7 cellular contexts compared by ENCODE assay signal in the genomic region with DNA sequence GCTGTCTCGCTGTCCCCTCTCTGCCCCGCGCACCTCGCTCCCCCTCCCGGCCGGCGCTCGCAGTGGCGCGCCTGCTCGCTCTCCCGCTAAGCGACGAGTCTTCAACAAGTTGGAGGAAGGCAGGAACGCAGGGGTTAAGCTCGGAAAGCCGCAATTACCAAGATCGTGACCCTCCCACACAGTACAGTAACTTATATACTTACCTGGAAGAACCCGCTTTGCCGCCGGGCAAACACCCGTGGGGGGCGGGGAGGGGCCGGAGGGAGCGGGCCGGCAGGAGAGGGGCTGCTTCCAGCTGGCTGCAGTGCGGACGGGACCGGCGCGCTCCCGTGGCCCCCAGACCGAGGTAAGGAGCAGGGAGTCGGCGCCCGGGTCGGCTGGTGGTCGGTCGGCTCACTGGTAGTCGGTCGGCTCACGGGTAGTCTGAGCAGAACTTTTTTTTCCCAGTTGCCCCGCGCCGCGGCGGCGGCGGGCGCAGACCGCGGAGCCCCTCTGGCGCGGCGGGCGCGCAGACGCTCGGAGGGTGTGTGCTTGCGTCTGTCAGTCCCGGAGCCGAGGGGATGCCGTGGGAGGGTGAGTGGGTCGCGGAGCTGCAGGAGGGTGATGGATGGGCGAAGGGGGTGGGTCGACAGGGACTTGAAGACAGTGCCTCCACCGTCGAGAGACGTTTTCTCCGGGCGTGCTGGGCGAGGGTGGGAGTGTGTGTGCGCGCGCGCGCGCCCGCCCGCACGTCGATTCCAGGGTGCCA.
DNase-seq lines count a peak whose midpoint lies in the region; ATAC-seq and TF ChIP-seq lines count a peak whose summit lies in the region.

No MANE protein-coding gene starts in this region.

- TF ChIP-seq POLR2A in upper lobe of left lung (IDR thresholded peaks at IDR 0.05) = no peak

- peaks cover 19% of the 10 kb centered on the region for H3K4me1 Mint-ChIP-seq in T-helper 17 cell

- TF ChIP-seq EP300 in upper lobe of left lung (IDR thresholded peaks at IDR 0.05) = no peak

- no peak overlapping the region for H3K27ac Mint-ChIP-seq in T-helper 17 cell

- H3K9me3 ChIP-seq in T-helper 17 cell (ENCODE audit: control insufficient read depth, low read length, poor library complexity, severe bottlenecking) = no peaks in the 10 kb centered on the region
- H3K9me3 ChIP-seq in effector memory CD4-positive, alpha-beta T cell (ENCODE audit: control insufficient read depth, low read length) = no peaks in the 10 kb centered on the region
- H3K9me3 ChIP-seq in upper lobe of left lung = no peaks in the 10 kb centered on the region

- 0 to 1% methylated on average over 12 to 73 of the region's 83 CpGs for WGBS in upper lobe of left lung, 2 donors

- H3K27me3 Mint-ChIP-seq in T-helper 17 cell = peaks cover 91% of the 10 kb centered on the region

- peaks cover 12% of the 10 kb centered on the region for H3K36me3 Mint-ChIP-seq in T-helper 17 cell (ENCODE audit: low read depth)

- peaks cover 76% of the 10 kb centered on the region for H3K27me3 ChIP-seq in effector memory CD4-positive, alpha-beta T cell (replicated peaks; ENCODE audit: control insufficient read depth, insufficient read depth, low read length, poor library complexity, severe bottlenecking)
- peaks cover 0 to 79% (median 51%) of the 10 kb centered on the region in 4 donors for H3K27me3 ChIP-seq in upper lobe of left lung

- peaks cover 18% of the 10 kb centered on the region for H3K4me1 ChIP-seq in effector memory CD4-positive, alpha-beta T cell (ENCODE audit: control insufficient read depth, insufficient read depth, low read length, poor library complexity, severe bottlenecking)
- H3K4me1 ChIP-seq in upper lobe of left lung = peaks cover 37 to 68% (median 45%) of the 10 kb centered on the region in 4 donors

- peak overlapping the region; percentile 34 for H3K4me3 ChIP-seq in GM12865 (ENCODE audit: low read depth, low read length)
- H3K4me3 ChIP-seq in effector memory CD4-positive, alpha-beta T cell (ENCODE audit: insufficient read depth, low read depth, low read length, poor library complexity, severe bottlenecking) = peak overlapping the region; percentile 55
- peak overlapping the region; percentile 29 to 50 (median 48) for H3K4me3 ChIP-seq in upper lobe of left lung

- peak overlapping the region; percentile 83 for H3K4me3 Mint-ChIP-seq in T-helper 17 cell

- ATAC-seq in T-helper 17 cell = peak; percentile 37
- no peak for ATAC-seq in upper lobe of left lung (ENCODE audit: low FRiP score in 2 of 2)
- ATAC-seq in HG02610 (IDR thresholded peaks at IDR 0.05; ENCODE audit: unreplicated experiment) = no peak

- DNase-seq in GM12865 (ENCODE audit: low read depth) (peak; percentile 46), HS-27A (ENCODE audit: low read depth) (peak; percentile 46), T-helper 17 cell (no peak), myocyte (ENCODE audit: low read depth) (peak; percentile 30), upper lobe of left lung (peak in 1 of 2 donors; percentile 86)
- no peak for DNase-seq in effector memory CD4-positive, alpha-beta T cell

- TF ChIP-seq CTCF in GM12865 (IDR thresholded peaks at IDR 0.05; ENCODE audit: insufficient read depth, low read depth, low read length, missing control alignments) (peak; percentile 35), upper lobe of left lung (IDR thresholded peaks at IDR 0.05) (no peak)

- H3K36me3 ChIP-seq in effector memory CD4-positive, alpha-beta T cell (ENCODE audit: control insufficient read depth, insufficient read depth, low read length) = no peaks in the 10 kb centered on the region
- H3K36me3 ChIP-seq in upper lobe of left lung = no peaks in the 10 kb centered on the region

- H3K27ac ChIP-seq in effector memory CD4-positive, alpha-beta T cell (ENCODE audit: insufficient read depth, low read length, poor library complexity, severe bottlenecking) = no peak overlapping the region
- H3K27ac ChIP-seq in upper lobe of left lung = no peak overlapping the region

Comparison
In these comparisons a context has a peak if more than half of its experiments do, and no peak if none do; other contexts are left out.
1. DNase-seq: peak in GM12865 (single experiment), HS-27A (single experiment) and myocyte (single experiment); none in T-helper 17 cell (0 of 3) and effector memory CD4-positive, alpha-beta T cell (0 of 3).
2. Peak in every context shown above with its lines, with median percentiles within 50 percentile points of each other: H3K4me3 ChIP-seq.